Comparison of ENCODE assay signal across 9 cellular contexts in the genomic region with DNA sequence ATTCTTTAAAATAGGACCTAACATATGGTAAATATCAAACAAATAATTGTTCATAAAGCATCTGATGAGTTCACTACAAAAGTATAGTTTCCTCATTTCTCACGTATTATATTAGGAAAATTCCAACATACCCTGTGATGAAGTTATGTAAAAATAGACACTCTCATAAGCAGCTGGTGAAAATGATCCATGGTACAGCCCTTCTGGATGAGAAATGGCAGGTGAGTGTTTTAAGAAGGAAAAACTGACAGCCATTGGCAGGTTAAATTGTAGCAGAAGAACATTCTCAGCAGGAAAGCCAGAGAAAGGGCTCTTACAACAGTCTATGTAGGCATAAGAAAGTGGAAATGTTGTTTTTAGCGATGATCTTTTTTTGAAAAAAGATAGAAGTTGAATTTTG.
"Had no signal": no experiment of that assay in that cellular context is flagged by ENCODE, and none has a peak within 500 bp of the region (broad histone marks: within the 10 kb centered on the region; RNA-seq: fewer than 3 reads in every experiment).

No MANE protein-coding gene starts in this region.

- ATAC-seq: GM23338, HCT116 had no signal

- H3K4me1 ChIP-seq: HAP-1 had no signal

- H3K27ac ChIP-seq: GM23248 had no signal

- H3K36me3 ChIP-seq: HAP-1 had no signal

- DNase-seq: GM23248, GOT3, H7, H9, HCEC 1CT, HFFc6 had no signal

- H3K4me2 ChIP-seq: GM23338 had no signal

- H3K4me3 ChIP-seq: GM23248, GM23338, HAP-1 had no signal

- H3K9me3 ChIP-seq: HAP-1 had no signal

- H3K9ac ChIP-seq: GM23248 had no signal

- H2AFZ ChIP-seq: GM23248, GM23338 had no signal
